Comparison of ENCODE assay signal across 10 cellular contexts in genomic region chr19:38223119-38223523, GRCh38. TPM values are rescaled to one million over a fixed set of nuclear protein-coding genes. Genes with fewer than 3 reads are reported as not detected.
DNase-seq lines count a peak whose midpoint lies in the region; ATAC-seq, FAIRE-seq and TF ChIP-seq lines count a peak whose summit lies in the region.
"Had no signal": no experiment of that assay in that cellular context is flagged by ENCODE, and none has a peak within 500 bp of the region (broad histone marks: within the 10 kb centered on the region; RNA-seq: fewer than 3 reads in every experiment).

No MANE protein-coding gene starts in this region.

- no peak for DNase-seq in H9
- DNase-seq in immature natural killer cell: no peak
- DNase-seq in anterior cingulate cortex (lab: John Stamatoyannopoulos, UW): no peak
- no peak for DNase-seq in heart right ventricle
- DNase-seq in H54 (ENCODE audit: insufficient read length, low spot score): no peak
- DNase-seq: T1000 had no signal

- no peaks in the 10 kb centered on the region for H3K79me1 ChIP-seq in H9 (ENCODE audit: insufficient read depth, low read depth, low read length, poor library complexity, severe bottlenecking)

- no peak for TF ChIP-seq POLR2A in H54 (IDR thresholded peaks at IDR 0.05; ENCODE audit: low read depth, low read length)

- H3K9ac ChIP-seq in H9 (ENCODE audit: extremely low read depth, insufficient read length, low read length): no peak overlapping the region

- no peak overlapping the region for H2BK120ac ChIP-seq in H9 (ENCODE audit: low read depth, low read length, poor library complexity, severe bottlenecking)

- no peak overlapping the region for H3K4me2 ChIP-seq in H9 (ENCODE audit: insufficient read depth, insufficient read length, low read length)

- H4K5ac ChIP-seq in H9 (ENCODE audit: insufficient read length, low read depth, low read length): no peak overlapping the region

- no peak overlapping the region for H3K56ac ChIP-seq in H9 (ENCODE audit: insufficient read length, low read depth, low read length)

- H3K27me3 ChIP-seq in ACC112 (ENCODE audit: insufficient read depth, low read length) (no peaks in the 10 kb centered on the region), H9 (ENCODE audit: insufficient read depth, low read length) (no peaks in the 10 kb centered on the region), heart right ventricle (peaks cover 13 to 86% (median 74%) of the 10 kb centered on the region in 7 donors)

- no peak overlapping the region for H2BK15ac ChIP-seq in H9 (ENCODE audit: low read depth, low read length)

- H3K36me3 ChIP-seq in ACC112 (ENCODE audit: insufficient read depth, low read length): no peaks in the 10 kb centered on the region
- H3K36me3 ChIP-seq in heart right ventricle: no peaks in the 10 kb centered on the region

- peak overlapping the region; percentile 84 to 86 for H3K4me3 Mint-ChIP-seq in H9
- peak overlapping the region in 3 of 5 donors; percentile 3 to 47 (median 12) for H3K4me3 Mint-ChIP-seq in immature natural killer cell

- H3K9me3 Mint-ChIP-seq in H9 (no peaks in the 10 kb centered on the region; a peak in 1 of 5 replicates), immature natural killer cell (peaks cover 0 to 4% (median 0%) of the 10 kb centered on the region in 6 donors)

- H4K91ac ChIP-seq in H9 (ENCODE audit: insufficient read length, low read depth, low read length): no peak overlapping the region

- FAIRE-seq in H54 (lab: Jason Lieb, UNC): no peak
- FAIRE-seq: endometrium had no signal

- H3K9me3 ChIP-seq in H9 (ENCODE audit: control insufficient read depth, low read depth, low read length): no peaks in the 10 kb centered on the region
- no peaks in the 10 kb centered on the region for H3K9me3 ChIP-seq in heart right ventricle

- H3K4me3 ChIP-seq in ACC112 (ENCODE audit: low read depth, low read length): peak overlapping the region; percentile 81
- peak overlapping the region; percentile 67 for H3K4me3 ChIP-seq in WI38 (ENCODE audit: low read depth, low read length)
- peak overlapping the region in 1 of 10 donors; percentile 55 for H3K4me3 ChIP-seq in heart right ventricle

- no peaks in the 10 kb centered on the region for H3K79me2 ChIP-seq in ACC112 (ENCODE audit: control insufficient read depth, insufficient read depth, low read length, unreplicated experiment)
- H3K79me2 ChIP-seq in H9 (ENCODE audit: insufficient read depth, low read length): no peaks in the 10 kb centered on the region

- H2AFZ ChIP-seq in ACC112 (ENCODE audit: low read length, unreplicated experiment): peak overlapping the region; percentile 75
- no peak overlapping the region for H2AFZ ChIP-seq in H9 (ENCODE audit: low read length)

- H3K4me1 Mint-ChIP-seq in H9: peaks cover 23 to 36% of the 10 kb centered on the region in 2 experiments
- H3K4me1 Mint-ChIP-seq in immature natural killer cell: peaks cover 18 to 22% of the 10 kb centered on the region in 2 donors

- H3K14ac ChIP-seq in H9 (ENCODE audit: insufficient read depth, low read length): no peak overlapping the region

- no peak overlapping the region for H2BK20ac ChIP-seq in H9 (ENCODE audit: low read depth, low read length, poor library complexity, severe bottlenecking)

- H3K23ac ChIP-seq in H9 (ENCODE audit: insufficient read length, low read depth, low read length): no peak overlapping the region

- intact Hi-C loops in heart right ventricle (cut with DNase I): loop anchor here in 5 of 10 donors (5.0 to 10.0 kb wide), 3 partner anchors 78 to 321 kb away; partner anchors contain the start of genes SIPA1L3 (in 2 of the 5) and WDR87 (in 2 of the 5)

- H4K8ac ChIP-seq in H9 (replicated peaks; ENCODE audit: insufficient read length, low read depth, low read length): no peak overlapping the region

- H3K27me3 Mint-ChIP-seq in H9 (ENCODE audit: low read depth): peaks cover 18% of the 10 kb centered on the region
- peaks cover 25 to 52% (median 45%) of the 10 kb centered on the region in 3 donors for H3K27me3 Mint-ChIP-seq in immature natural killer cell (ENCODE audit: low read depth in 3 of 3)

- no peak overlapping the region for H2BK12ac ChIP-seq in H9 (ENCODE audit: insufficient read length, low read depth, low read length)

- H3K27ac ChIP-seq in ACC112 (ENCODE audit: low read depth, low read length): no peak overlapping the region
- no peak overlapping the region for H3K27ac ChIP-seq in H9 (ENCODE audit: insufficient read length, low read depth, low read length)
- no peak overlapping the region for H3K27ac ChIP-seq in heart right ventricle

- WGBS in H9 (ENCODE audit: extremely low coverage, insufficient read length, low lambda C conversion rate): no CpG with 5 or more reads among the region's 3 CpGs
- 91 to 99% methylated on average over 3 of the region's 3 CpGs for WGBS in heart right ventricle, 2 donors

- ATAC-seq in heart right ventricle: no peak
- ATAC-seq in HG03521 (IDR thresholded peaks at IDR 0.05; ENCODE audit: unreplicated experiment): no peak

- no peak for TF ChIP-seq CTCF in H9 (conservative IDR thresholded peaks at IDR 0.05)
- TF ChIP-seq CTCF in WI38 (IDR thresholded peaks at IDR 0.05; ENCODE audit: low read depth, low read length): no peak
- no peak for TF ChIP-seq CTCF in heart right ventricle (IDR thresholded peaks at IDR 0.05)

- H3K36me3 Mint-ChIP-seq in H9 (ENCODE audit: insufficient read depth in 1 of 3, low read depth in 3 of 3): peaks cover 10 to 21% (median 15%) of the 10 kb centered on the region in 3 experiments
- H3K36me3 Mint-ChIP-seq in immature natural killer cell: peaks cover 3 to 8% (median 4%) of the 10 kb centered on the region in 3 donors

- H3K18ac ChIP-seq in H9 (ENCODE audit: insufficient read length, low read depth, low read length): no peak overlapping the region

- no peak overlapping the region for H2AK5ac ChIP-seq in H9 (ENCODE audit: insufficient read length, low read length)

- H3T11ph ChIP-seq in H9 (ENCODE audit: low read length): no peak overlapping the region

- H3K27ac Mint-ChIP-seq in H9 (peak overlapping the region in 1 of 3 experiments; percentile 24; a peak in 2 of 7 replicates), immature natural killer cell (no peak overlapping the region)

- H3K4me1 ChIP-seq in ACC112 (ENCODE audit: control insufficient read depth, insufficient read depth, low read length, unreplicated experiment): peaks cover 7% of the 10 kb centered on the region
- H3K4me1 ChIP-seq in H9 (ENCODE audit: insufficient read depth, low read length): 0 out of 2 replicates have a peak, but pooled peaks cover 2% of the 10 kb centered on the region
- H3K4me1 ChIP-seq in heart right ventricle: peaks cover 0 to 15% (median 11%) of the 10 kb centered on the region in 9 donors

- H3K23me2 ChIP-seq in H9 (ENCODE audit: insufficient read length, low read depth, low read length, poor library complexity, severe bottlenecking): peaks cover 3% of the 10 kb centered on the region

- no peak overlapping the region for H2BK5ac ChIP-seq in H9 (ENCODE audit: insufficient read length, low read length)

- no peak overlapping the region for H3K4ac ChIP-seq in H9 (ENCODE audit: low read depth, low read length)

- H4K20me1 ChIP-seq in H9 (ENCODE audit: control insufficient read depth, insufficient read depth, insufficient read length): peaks cover 2% of the 10 kb centered on the region

RNA-seq across cellular contexts. Expression of gene DPF1, which starts 0.9 kb away (rescaled TPM):
- total RNA-seq in H9 (2021): 12.0 and 13.1 TPM in 2 replicates
- polyA plus RNA-seq in immature natural killer cell: not detected
- under 1 TPM in 6 of 10 donors, not detected in 4; 0.16 to 0.72 (median 0.30) TPM for total RNA-seq in heart right ventricle
- polyA plus RNA-seq in heart right ventricle: under 1 TPM in 1 of 2 donors, not detected in 1; 0.09 TPM

RNA-seq across cellular contexts. Expression of gene PPP1R14A, which starts 33.1 kb away (rescaled TPM):
- total RNA-seq in H9 (2021): 18.3 and 19.6 TPM in 2 replicates
- polyA plus RNA-seq in immature natural killer cell: 1 to 10 TPM in 2 of 3 donors, under 1 TPM in 1; 0.72 to 5.7 (median 1.9) TPM
- 10 to 100 TPM; 11.2 to 82.6 (median 20.7) TPM for total RNA-seq in heart right ventricle
- polyA plus RNA-seq in heart right ventricle: 100 to 1,000 TPM in 1 of 2 donors, 10 to 100 TPM in 1; 45.4 to 184 TPM

RNA-seq across cellular contexts. Expression of gene SPINT2, which starts 41.3 kb away (rescaled TPM):
- 283 and 287 TPM in 2 replicates for total RNA-seq in H9 (2021)
- 10 to 100 TPM in 2 of 3 donors, 1 to 10 TPM in 1; 4.3 to 29.1 (median 22.4) TPM for polyA plus RNA-seq in immature natural killer cell
- 10 to 100 TPM in 7 of 10 donors, 1 to 10 TPM in 3; 4.5 to 29.2 (median 12.7) TPM for total RNA-seq in heart right ventricle
- polyA plus RNA-seq in heart right ventricle: 10 to 100 TPM in 1 of 2 donors, 1 to 10 TPM in 1; 3.4 to 12.7 TPM
